Comparison of ENCODE assay signal across 9 cellular contexts in genomic region chr2:8576525-8577157, GRCh38.
A peak's percentile ranks its signal among the peaks of the same experiment; 100 is the strongest.
DNase-seq lines count a peak whose midpoint lies in the region; FAIRE-seq lines count a peak whose summit lies in the region.
"Had no signal": no experiment of that assay in that cellular context is flagged by ENCODE, and none has a peak within 500 bp of the region (broad histone marks: within the 10 kb centered on the region; RNA-seq: fewer than 3 reads in every experiment).

No MANE protein-coding gene starts in this region.

- no peaks in the 10 kb centered on the region for H3K9me3 Mint-ChIP-seq in stimulated activated naive CD8-positive, alpha-beta T cell treated with anti-CD3 and anti-CD28 coated beads, Interleukin-15, Interleukin-2, amounts not matched to agents 100 ng/mL and 50 ng/mL, for 24 hours

- no peak for FAIRE-seq in RCC 7860 (lab: Jason Lieb, UNC)

- H3K27me3 Mint-ChIP-seq in stimulated activated naive CD8-positive, alpha-beta T cell treated with anti-CD3 and anti-CD28 coated beads, Interleukin-15, Interleukin-2, amounts not matched to agents 100 ng/mL and 50 ng/mL, for 24 hours = peaks cover 9% of the 10 kb centered on the region

- H3K36me3 Mint-ChIP-seq in stimulated activated naive CD8-positive, alpha-beta T cell treated with anti-CD3 and anti-CD28 coated beads, Interleukin-15, Interleukin-2, amounts not matched to agents 100 ng/mL and 50 ng/mL, for 24 hours (ENCODE audit: low read depth) = no peaks in the 10 kb centered on the region

- peak overlapping the region; percentile 87 for H3K27ac Mint-ChIP-seq in stimulated activated naive CD8-positive, alpha-beta T cell treated with anti-CD3 and anti-CD28 coated beads, Interleukin-15, Interleukin-2, amounts not matched to agents 100 ng/mL and 50 ng/mL, for 24 hours

- DNase-seq in activated T-cell treated with anti-CD3 and anti-CD28 coated beads for 4 hours = peak; percentile 11
- no peak for DNase-seq in activated T-cell treated with anti-CD3 and anti-CD28 coated beads, Interleukin-2, amount 50 U/mL, for 1 hour
- peak; percentile 69 for DNase-seq in RCC 7860 (ENCODE audit: low spot score)
- DNase-seq in effector CD4-positive, alpha-beta T cell = peak; percentile 10
- DNase-seq in 8988T = no peak
- DNase-seq in mucosa of gallbladder (ENCODE audit: low spot score) = no peak
- no peak for DNase-seq in OCI-M2 (lab: John Stamatoyannopoulos, UW; ENCODE audit: unreplicated experiment)
- DNase-seq: SJCRH30 had no signal

- H3K4me1 Mint-ChIP-seq in stimulated activated naive CD8-positive, alpha-beta T cell treated with anti-CD3 and anti-CD28 coated beads, Interleukin-15, Interleukin-2, amounts not matched to agents 100 ng/mL and 50 ng/mL, for 24 hours (ENCODE audit: low read depth) = peaks cover 79% of the 10 kb centered on the region

- peak overlapping the region; percentile 71 for H3K4me3 Mint-ChIP-seq in stimulated activated naive CD8-positive, alpha-beta T cell treated with anti-CD3 and anti-CD28 coated beads, Interleukin-15, Interleukin-2, amounts not matched to agents 100 ng/mL and 50 ng/mL, for 24 hours

Comparison
In these comparisons a context has a peak if more than half of its experiments do, and no peak if none do; other contexts are left out.
1. DNase-seq: peak in activated T-cell treated with anti-CD3 and anti-CD28 coated beads for 4 hours (single experiment), RCC 7860 (single experiment) and effector CD4-positive, alpha-beta T cell (single experiment); none in activated T-cell treated with anti-CD3 and anti-CD28 coated beads, Interleukin-2, amount 50 U/mL, for 1 hour (single experiment), 8988T (single experiment), mucosa of gallbladder (single experiment) and OCI-M2 (single experiment).